In genomic region chr5:14305045-14305444, GRCh38 we compare ENCODE assay signal across 11 cellular contexts.
DNase-seq lines count a peak whose midpoint lies in the region; ATAC-seq and TF ChIP-seq lines count a peak whose summit lies in the region.
"Had no signal": no experiment of that assay in that cellular context is flagged by ENCODE, and none has a peak within 500 bp of the region (broad histone marks: within the 10 kb centered on the region; RNA-seq: fewer than 3 reads in every experiment).

No MANE protein-coding gene starts in this region.

- H2BK12ac ChIP-seq in trophoblast cell (ENCODE audit: low read length) = no peak overlapping the region

- no peak overlapping the region for H2AFZ ChIP-seq in GM23338
- no peak overlapping the region for H2AFZ ChIP-seq in PC-9
- no peak overlapping the region for H2AFZ ChIP-seq in trophoblast cell (ENCODE audit: insufficient read depth, low read length, poor library complexity)

- H4K8ac ChIP-seq in trophoblast cell (ENCODE audit: low read depth, low read length) = no peak overlapping the region

- H2BK5ac ChIP-seq in trophoblast cell (ENCODE audit: low read depth, low read length, poor library complexity) = no peak overlapping the region

- H3K4me3 ChIP-seq in GM23338 (no peak overlapping the region), PC-9 (no peak overlapping the region), fibroblast of mammary gland (ENCODE audit: control insufficient read depth, low read depth, low read length) (no peak overlapping the region), trophoblast cell (ENCODE audit: low read depth, low read length) (no peak overlapping the region)

- no peak for ATAC-seq in GM23338

- no peak overlapping the region for H4K12ac ChIP-seq in trophoblast cell (ENCODE audit: low read depth, low read length)

- H3K23ac ChIP-seq in trophoblast cell (ENCODE audit: low read length) = no peak overlapping the region

- H3K79me2 ChIP-seq in GM23338 (replicated peaks; ENCODE audit: insufficient read depth) = peaks cover 20% of the 10 kb centered on the region; the same call in 1 of the 2 replicates
- no peaks in the 10 kb centered on the region for H3K79me2 ChIP-seq in PC-9 (ENCODE audit: low read depth)
- H3K79me2 ChIP-seq in trophoblast cell (ENCODE audit: control insufficient read depth, insufficient read depth, low read length, poor library complexity) = no peaks in the 10 kb centered on the region

- BruUV-seq in PC-9 (replicated peaks; lab: Mats Ljungman, UMichigan) = no TSS peak

- H3K4me1 ChIP-seq in GM23338 (ENCODE audit: insufficient read depth) (no peaks in the 10 kb centered on the region), PC-9 (replicated peaks; ENCODE audit: insufficient read depth) (no peaks in the 10 kb centered on the region), trophoblast cell (ENCODE audit: control insufficient read depth in 1 of 2, insufficient read depth in 2 of 2, low read length in 2 of 2) (no peaks in the 10 kb centered on the region)

- POLR2A ChIA-PET in PC-9 (lab: Charles Lee; ENCODE audit: unreplicated experiment) = interaction anchor here (0.7 kb wide), 1 partner anchor 35 kb away, joined by 9 read pairs; no protein-coding TSS in a partner anchor

- no peak overlapping the region for H3K14ac ChIP-seq in trophoblast cell (ENCODE audit: low read length)

- intact Hi-C loops in PC-9 (cut with micrococcal nuclease; ENCODE audit: unreplicated experiment) = no loop called here

- H3K9me2 ChIP-seq in GM23338 (ENCODE audit: insufficient read depth) (peaks cover 8% of the 10 kb centered on the region; the same call in 1 of the 2 replicates), PC-9 (ENCODE audit: insufficient read depth) (no peaks in the 10 kb centered on the region)

- H3K79me1 ChIP-seq in trophoblast cell (ENCODE audit: low read length) = no peaks in the 10 kb centered on the region

- no peak overlapping the region for H3K4me3 Mint-ChIP-seq in GM23338
- no peak overlapping the region for H3K4me3 Mint-ChIP-seq in immature natural killer cell

- H3K36me3 ChIP-seq in GM23338 (ENCODE audit: insufficient read depth) (peaks cover 3% of the 10 kb centered on the region; the same call in 1 of the 2 replicates), PC-9 (ENCODE audit: low read depth) (peaks cover 33% of the 10 kb centered on the region), trophoblast cell (ENCODE audit: control insufficient read depth in 1 of 2, insufficient read depth in 2 of 2, low read length in 2 of 2) (peaks cover 9 to 34% of the 10 kb centered on the region in 2 experiments)

- in situ Hi-C loops in G401 (cut with HindIII; ENCODE audit: low sequenced_read_pairs) = no loop called here

- H3K36me3 Mint-ChIP-seq in GM23338 (ENCODE audit: low read depth) = peaks cover 38% of the 10 kb centered on the region
- peaks cover 16 to 31% (median 27%) of the 10 kb centered on the region in 3 donors for H3K36me3 Mint-ChIP-seq in immature natural killer cell

- CTCF ChIA-PET in PC-9 (lab: Charles Lee) = no interaction called here

- no peak overlapping the region for H2AK5ac ChIP-seq in trophoblast cell (ENCODE audit: low read length)

- H3K9me3 Mint-ChIP-seq in GM23338 = no peaks in the 10 kb centered on the region
- H3K9me3 Mint-ChIP-seq in immature natural killer cell = no peaks in the 10 kb centered on the region

- H3K4ac ChIP-seq in trophoblast cell (ENCODE audit: low read depth, low read length) = no peak overlapping the region

- H3K18ac ChIP-seq in trophoblast cell (ENCODE audit: low read length) = no peak overlapping the region

- H3F3A ChIP-seq in GM23338 (replicated peaks; ENCODE audit: low read depth) (no peaks in the 10 kb centered on the region), PC-9 (ENCODE audit: insufficient read depth, low read depth) (peaks cover 26% of the 10 kb centered on the region; the same call in 1 of the 2 replicates)

- peak overlapping the region; percentile 87; the same call in 1 of the 2 replicates for H3K27ac Mint-ChIP-seq in GM23338
- H3K27ac Mint-ChIP-seq in immature natural killer cell = no peak overlapping the region

- H3K27ac ChIP-seq in GM23338 (ENCODE audit: low read depth) = no peak overlapping the region; the same call in 1 of the 2 replicates
- no peak overlapping the region for H3K27ac ChIP-seq in PC-9
- H3K27ac ChIP-seq in trophoblast cell (ENCODE audit: low read depth, low read length) = no peak overlapping the region

- TF ChIP-seq CTCF in GM23338 (conservative IDR thresholded peaks at IDR 0.05; ENCODE audit: low read depth in 2 of 2) (no peak), PC-9 (conservative IDR thresholded peaks at IDR 0.05) (no peak), fibroblast of mammary gland (conservative IDR thresholded peaks at IDR 0.05; ENCODE audit: control insufficient read depth, insufficient read depth, low read depth, low read length) (no peak)

- H4K20me1 ChIP-seq in GM23338 (replicated peaks; ENCODE audit: insufficient read depth) (no peaks in the 10 kb centered on the region), PC-9 (ENCODE audit: insufficient read depth) (no peaks in the 10 kb centered on the region)

- no peaks in the 10 kb centered on the region; the same call in 2 of the 3 replicates for H3K4me1 Mint-ChIP-seq in GM23338
- H3K4me1 Mint-ChIP-seq in immature natural killer cell = no peaks in the 10 kb centered on the region

- WGBS in trophoblast cell (ENCODE audit: extremely low coverage, insufficient coverage, insufficient read length) = no CpG with 5 or more reads among the region's 7 CpGs

- DNase-seq in GM23338 (ENCODE audit: low spot score) = no peak
- DNase-seq in PC-9 = peak; percentile 49 to 67
- peak; percentile 91 for DNase-seq in fibroblast of mammary gland (ENCODE audit: low read depth)
- DNase-seq in trophoblast cell = peak; percentile 17 to 56
- no peak for DNase-seq in epidermal melanocyte (ENCODE audit: insufficient read length, low spot score)
- no peak for DNase-seq in NCI-H128 (lab: John Stamatoyannopoulos, UW; ENCODE audit: unreplicated experiment)
- no peak for DNase-seq in immature natural killer cell
- no peak for DNase-seq in G401 (ENCODE audit: low spot score)
- DNase-seq: activated CD4-positive, CD25-positive, alpha-beta regulatory T cell treated with anti-CD3 and anti-CD28 coated beads, Interleukin-2, amount 50 U/mL, for 72 hours; kidney; NCI-H446 treated with DMSO at 0.1 percent for 48 hours had no signal

- H3K4me2 ChIP-seq in GM23338 (no peak overlapping the region), PC-9 (no peak overlapping the region), trophoblast cell (ENCODE audit: low read length) (no peak overlapping the region)

- H3K9me3 ChIP-seq in PC-9 (ENCODE audit: insufficient read depth, low read depth) (no peaks in the 10 kb centered on the region; the same call in 1 of the 2 replicates), trophoblast cell (ENCODE audit: insufficient read depth, low read depth, low read length) (no peaks in the 10 kb centered on the region)

- H4K91ac ChIP-seq in trophoblast cell (ENCODE audit: low read depth, low read length) = no peak overlapping the region

- H2BK120ac ChIP-seq in trophoblast cell (ENCODE audit: insufficient read depth, low read length, poor library complexity) = no peak overlapping the region

- H3K9ac ChIP-seq in trophoblast cell (ENCODE audit: low read length) = no peak overlapping the region

- H3K27me3 Mint-ChIP-seq in GM23338 (ENCODE audit: insufficient read depth, low read depth, poor library complexity) (peaks cover 5% of the 10 kb centered on the region), immature natural killer cell (ENCODE audit: low read depth in 3 of 3) (peaks cover 0 to 4% (median 0%) of the 10 kb centered on the region in 3 donors)

- H3K27me3 ChIP-seq in GM23338 (ENCODE audit: insufficient read depth) = no peaks in the 10 kb centered on the region
- no peaks in the 10 kb centered on the region for H3K27me3 ChIP-seq in PC-9 (ENCODE audit: insufficient read depth, low read depth)
- H3K27me3 ChIP-seq in trophoblast cell (ENCODE audit: insufficient read depth, low read length) = no peaks in the 10 kb centered on the region

TF ChIP-seq in GM23338, 12 proteins besides CTCF, POLR2A, EP300 and RAD21 (continues in another document):
- TF ChIP-seq EZH2 (IDR thresholded peaks at IDR 0.05; ENCODE audit: low read depth, unreplicated experiment) = no peak
- no peak for TF ChIP-seq POLR2AphosphoS5 (IDR thresholded peaks at IDR 0.05; ENCODE audit: low read depth)
- TF ChIP-seq ETS1 (IDR thresholded peaks at IDR 0.05) = no peak
- no peak for TF ChIP-seq ZNF331 (CRISPR knock-in tag; IDR thresholded peaks at IDR 0.05; ENCODE audit: low read depth)
- TF ChIP-seq NANOG (IDR thresholded peaks at IDR 0.05; ENCODE audit: borderline replicate concordance) = no peak

Comparison
In these comparisons a context has a peak if more than half of its experiments do, and no peak if none do; other contexts are left out.
1. DNase-seq: peak in PC-9 (2 of 2), fibroblast of mammary gland (single experiment) and trophoblast cell (2 of 2); none in GM23338 (single experiment), epidermal melanocyte (single experiment), NCI-H128 (single experiment), immature natural killer cell (0 of 3) and G401 (single experiment).